In the genomic region with DNA sequence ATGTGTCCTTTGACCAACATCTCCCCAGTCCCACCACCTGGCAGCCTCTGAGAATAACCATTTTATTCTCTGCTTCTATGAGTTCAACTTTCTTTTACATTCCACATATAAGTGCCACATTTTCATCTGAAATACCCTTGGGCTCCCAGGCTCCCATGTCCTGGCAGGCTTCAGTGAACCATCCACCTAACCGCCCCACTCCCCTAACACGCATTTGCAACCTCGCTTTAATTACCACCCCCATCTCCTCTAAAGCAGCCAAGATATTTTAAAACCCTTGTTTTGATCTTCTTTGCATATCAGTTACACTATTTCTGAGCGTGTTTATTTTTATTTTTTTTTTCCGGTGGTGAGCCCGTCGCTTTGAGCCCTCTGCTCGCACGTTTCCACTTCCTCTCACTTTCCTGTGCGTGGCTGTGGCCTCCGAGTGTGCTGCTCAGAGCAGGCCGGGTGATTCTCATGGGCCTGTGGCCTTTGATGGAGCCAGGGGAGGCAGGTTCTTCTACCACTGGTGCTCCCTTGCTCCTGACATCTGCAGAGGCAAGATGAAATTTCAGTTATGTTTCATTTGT, we compare ENCODE assay signal across 12 cellular contexts.
DNase-seq lines count a peak whose midpoint lies in the region; ATAC-seq, FAIRE-seq and TF ChIP-seq lines count a peak whose summit lies in the region.
"Had no signal": no experiment of that assay in that cellular context is flagged by ENCODE, and none has a peak within 500 bp of the region (broad histone marks: within the 10 kb centered on the region; RNA-seq: fewer than 3 reads in every experiment).

No MANE protein-coding gene starts in this region.

- intact Hi-C loops in Right ventricle myocardium superior (cut with DNase I) (no loop called here), cardiac septum (cut with DNase I) (no loop called here), transverse colon (cut with DNase I; ENCODE audit: low total_unique reads) (no loop called here)

- no peak overlapping the region for H3K4me3 ChIP-seq in transverse colon
- H3K4me3 ChIP-seq: cardiac muscle cell, heart left ventricle, SK-N-MC had no signal

- no peaks in the 10 kb centered on the region for H3K27me3 Mint-ChIP-seq in activated CD8-positive, alpha-beta T cell treated with anti-CD3 and anti-CD28 coated beads, Interleukin-2, amount 10 ng/mL, durations not matched to agents 7 days and 5 days (ENCODE audit: low read depth)

- POLR2A ChIA-PET in activated CD8-positive, alpha-beta T cell treated with anti-CD3 and anti-CD28 coated beads, Interleukin-2, amount 10 ng/mL, durations not matched to agents 7 days and 5 days (lab: Charles Lee) = interaction anchor here (1.3 to 1.4 kb wide), 3 partner anchors 13 to 213 kb away, joined by 3 to 11 read pairs (median 5); a partner anchor contains a TSS

- no peaks in the 10 kb centered on the region for H3K9me3 Mint-ChIP-seq in activated CD8-positive, alpha-beta T cell treated with anti-CD3 and anti-CD28 coated beads, Interleukin-2, amount 10 ng/mL, durations not matched to agents 7 days and 5 days (ENCODE audit: insufficient read depth)

- peaks cover 59% of the 10 kb centered on the region for H3K4me1 Mint-ChIP-seq in activated CD8-positive, alpha-beta T cell treated with anti-CD3 and anti-CD28 coated beads, Interleukin-2, amount 10 ng/mL, durations not matched to agents 7 days and 5 days (ENCODE audit: low read depth)

- no peaks in the 10 kb centered on the region for H3K36me3 ChIP-seq in transverse colon
- H3K36me3 ChIP-seq: cardiac muscle cell, heart left ventricle had no signal

- DNase-seq in Right ventricle myocardium superior (peak; percentile 54), cardiac septum (ENCODE audit: low spot score) (no peak), left kidney (ENCODE audit: low read depth, low spot score) (peak; percentile 5), transverse colon (peak; percentile 33), GM13976 (ENCODE audit: low spot score) (no peak), frontal cortex (ENCODE audit: low spot score in 2 of 2) (no peak), NCI-H1105 treated with DMSO at 0.1 percent for 48 hours (lab: John Stamatoyannopoulos, UW) (no peak)
- DNase-seq in activated CD8-positive, alpha-beta T cell treated with anti-CD3 and anti-CD28 coated beads, Interleukin-2, amount 10 ng/mL, durations not matched to agents 7 days and 5 days = peak; percentile 78
- DNase-seq: ACHN had no signal

- CTCF ChIA-PET in activated CD8-positive, alpha-beta T cell treated with anti-CD3 and anti-CD28 coated beads, Interleukin-2, amount 10 ng/mL, durations not matched to agents 7 days and 5 days (lab: Charles Lee) = interaction anchor here (0.7 to 2.2 kb wide), 5 partner anchors 12 to 218 kb away, joined by 3 to 11 read pairs (median 4); no protein-coding TSS in a partner anchor

- H3K27ac ChIP-seq in transverse colon = no peak overlapping the region
- H3K27ac ChIP-seq: cardiac muscle cell, SK-N-MC had no signal

- 78 to 88% methylated on average over 8 to 12 of the region's 12 CpGs for WGBS in transverse colon (ENCODE audit: low coverage in 1 of 2), 2 donors

- in situ Hi-C loops in transverse colon (cut with MboI; ENCODE audit: low pct_ligation_motif_present in 1 of 4, low pct_unique_long_range_greater_than_20kb in 1 of 4, low sequenced_read_pairs in 3 of 4) = no loop called here
- in situ Hi-C loops in GM13976 (cut with MboI; ENCODE audit: low sequenced_read_pairs, unreplicated experiment) = no loop called here

- H3K27ac Mint-ChIP-seq in activated CD8-positive, alpha-beta T cell treated with anti-CD3 and anti-CD28 coated beads, Interleukin-2, amount 10 ng/mL, durations not matched to agents 7 days and 5 days = peak overlapping the region; percentile 82

- TF ChIP-seq CTCF in transverse colon (IDR thresholded peaks at IDR 0.05) (no peak), GM13976 (IDR thresholded peaks at IDR 0.05; ENCODE audit: borderline replicate concordance, control extremely low read depth, extremely low read depth, insufficient read depth, missing control alignments) (no peak)

- peak overlapping the region; percentile 52 for H3K4me3 Mint-ChIP-seq in activated CD8-positive, alpha-beta T cell treated with anti-CD3 and anti-CD28 coated beads, Interleukin-2, amount 10 ng/mL, durations not matched to agents 7 days and 5 days

- no peak for ATAC-seq in Right ventricle myocardium superior (ENCODE audit: poor library complexity)
- ATAC-seq in activated CD8-positive, alpha-beta T cell treated with anti-CD3 and anti-CD28 coated beads, Interleukin-2, amount 10 ng/mL, durations not matched to agents 7 days and 5 days = peak; percentile 95

- no peaks in the 10 kb centered on the region for H3K9me3 ChIP-seq in transverse colon
- H3K9me3 ChIP-seq: heart left ventricle had no signal

- TF ChIP-seq POLR2A in transverse colon (IDR thresholded peaks at IDR 0.05) = no peak

- peaks cover 0 to 21% (median 9%) of the 10 kb centered on the region in 4 donors for H3K4me1 ChIP-seq in transverse colon

- no peak for TF ChIP-seq EP300 in transverse colon (IDR thresholded peaks at IDR 0.05; ENCODE audit: low read depth)

- H3K36me3 Mint-ChIP-seq in activated CD8-positive, alpha-beta T cell treated with anti-CD3 and anti-CD28 coated beads, Interleukin-2, amount 10 ng/mL, durations not matched to agents 7 days and 5 days (ENCODE audit: low read depth) = peaks cover 13% of the 10 kb centered on the region

- no peak for FAIRE-seq in frontal cortex (lab: Jason Lieb, UNC)

- H3K27me3 ChIP-seq in transverse colon = no peaks in the 10 kb centered on the region
- H3K27me3 ChIP-seq: cardiac muscle cell, heart left ventricle had no signal

Comparison
In these comparisons a context has a peak if more than half of its experiments do, and no peak if none do; other contexts are left out.
1. DNase-seq: peak in Right ventricle myocardium superior (single experiment), activated CD8-positive, alpha-beta T cell treated with anti-CD3 and anti-CD28 coated beads, Interleukin-2, amount 10 ng/mL, durations not matched to agents 7 days and 5 days (single experiment), left kidney (single experiment) and transverse colon (single experiment); none in cardiac septum (single experiment), GM13976 (single experiment), frontal cortex (0 of 2) and NCI-H1105 treated with DMSO at 0.1 percent for 48 hours (single experiment).